In the genomic region with DNA sequence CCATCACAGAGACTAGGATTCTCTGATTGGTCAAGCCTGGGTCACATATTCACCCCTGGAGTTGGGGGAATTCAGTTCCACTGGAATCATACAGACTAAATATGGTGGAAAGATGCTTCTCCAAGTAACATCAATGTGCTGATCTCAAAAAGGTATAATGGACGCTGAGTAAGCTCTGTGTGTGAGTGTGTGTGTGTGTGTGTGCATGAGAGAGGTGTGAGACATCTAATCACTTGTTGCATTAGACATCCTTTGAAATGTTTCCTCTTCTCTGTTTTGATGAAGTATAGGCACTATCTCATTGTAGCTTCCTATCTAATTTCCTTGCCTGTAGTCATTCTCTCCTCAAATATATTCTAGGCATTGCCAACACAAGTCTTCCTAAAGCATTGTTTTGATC, we compare ENCODE assay signal across 8 cellular contexts.
"Had no signal": no experiment of that assay in that cellular context is flagged by ENCODE, and none has a peak within 500 bp of the region (broad histone marks: within the 10 kb centered on the region; RNA-seq: fewer than 3 reads in every experiment).

No MANE protein-coding gene starts in this region.

- H3K27ac ChIP-seq: GM23248 had no signal

- H3K4me3 ChIP-seq: GM23248, GM23338, HAP-1 had no signal

- H3K9me3 ChIP-seq: HAP-1 had no signal

- DNase-seq: GM23248, GOT3, H7, H9, HCEC 1CT, HFFc6 had no signal

- H3K36me3 ChIP-seq: HAP-1 had no signal
